ENCODE assay signal across 8 cellular contexts in genomic region chr6:125906158-125906998, GRCh38. TPM values are rescaled to one million over a fixed set of nuclear protein-coding genes. Genes with fewer than 3 reads are reported as not detected.
DNase-seq lines count a peak whose midpoint lies in the region; ATAC-seq, FAIRE-seq and TF ChIP-seq lines count a peak whose summit lies in the region.

No MANE protein-coding gene starts in this region.

- POLR2A ChIA-PET in AG04450 (lab: Yijun Ruan, JAX), result no interaction called here

- peak; percentile 80 for FAIRE-seq in GM19239 (lab: Jason Lieb, UNC)

- no peak overlapping the region for H3K4me3 ChIP-seq in AG04450 (ENCODE audit: low read depth, low read length)

- no peak for ATAC-seq in activated naive CD8-positive, alpha-beta T cell treated with anti-CD3 and anti-CD28 coated beads, Interleukin-2, amount 50 U/mL, for 24 hours
- ATAC-seq in HG02938 (IDR thresholded peaks at IDR 0.05; ENCODE audit: unreplicated experiment), result no peak

- H3K27me3 ChIP-seq in AG04450 (ENCODE audit: control insufficient read depth, insufficient read depth, low read length), result no peaks in the 10 kb centered on the region

- peaks cover 48% of the 10 kb centered on the region for H3K4me1 Mint-ChIP-seq in activated naive CD8-positive, alpha-beta T cell treated with anti-CD3 and anti-CD28 coated beads, Interleukin-2, amount 50 U/mL, for 24 hours

- peaks cover 16% of the 10 kb centered on the region for H3K36me3 Mint-ChIP-seq in activated naive CD8-positive, alpha-beta T cell treated with anti-CD3 and anti-CD28 coated beads, Interleukin-2, amount 50 U/mL, for 24 hours (ENCODE audit: low read depth)

- peak; percentile 69 for TF ChIP-seq CTCF in AG04450 (IDR thresholded peaks at IDR 0.05; ENCODE audit: low read depth, low read length)

- DNase-seq in AG04450 (ENCODE audit: low read depth, low spot score) (no peak), GM19239 (ENCODE audit: insufficient read length, low spot score) (peak; percentile 4), RPMI7951 (ENCODE audit: low read depth) (peak; percentile 44), islet precursor cell (peak; percentile 70), occipital lobe (lab: John Stamatoyannopoulos, UW) (no peak)
- peak; percentile 65 for DNase-seq in activated naive CD8-positive, alpha-beta T cell treated with anti-CD3 and anti-CD28 coated beads, Interleukin-2, amount 50 U/mL, for 24 hours
- DNase-seq in stimulated activated CD8-positive, alpha-beta memory T cell treated with anti-CD3 and anti-CD28 coated beads, Interleukin-7, amount 100 ng/mL, for 24 hours (ENCODE audit: low read depth), result peak; percentile 14

- H3K4me3 Mint-ChIP-seq in activated naive CD8-positive, alpha-beta T cell treated with anti-CD3 and anti-CD28 coated beads, Interleukin-2, amount 50 U/mL, for 24 hours, result no peak overlapping the region

- CTCF ChIA-PET in AG04450 (lab: Charles Lee), result interaction anchor here (0.6 to 2.3 kb wide), 18 partner anchors 9 to 129 kb away, joined by 3 to 14 read pairs (median 5); partner anchors contain the start of genes HINT3 and NCOA7

- no peak overlapping the region for H3K27ac ChIP-seq in AG04450 (ENCODE audit: low read depth, low read length)

- peaks cover 2% of the 10 kb centered on the region; the same call in 1 of the 2 replicates for H3K9me3 ChIP-seq in AG04450 (ENCODE audit: control insufficient read depth, insufficient read depth, low read length)

- H3K27me3 Mint-ChIP-seq in activated naive CD8-positive, alpha-beta T cell treated with anti-CD3 and anti-CD28 coated beads, Interleukin-2, amount 50 U/mL, for 24 hours, result no peaks in the 10 kb centered on the region

- H3K27ac Mint-ChIP-seq in activated naive CD8-positive, alpha-beta T cell treated with anti-CD3 and anti-CD28 coated beads, Interleukin-2, amount 50 U/mL, for 24 hours, result no peak overlapping the region

- no peaks in the 10 kb centered on the region for H3K9me3 Mint-ChIP-seq in activated naive CD8-positive, alpha-beta T cell treated with anti-CD3 and anti-CD28 coated beads, Interleukin-2, amount 50 U/mL, for 24 hours

RNA-seq across cellular contexts. Expression of gene HINT3, which starts 50.2 kb away (rescaled TPM):
- polyA plus RNA-seq in AG04450 (2011; rRNA removed), result 4.0 and 4.5 TPM in 2 replicates
- 1.6 and 2.4 TPM in 2 replicates for polyA minus RNA-seq in AG04450 (2011; rRNA and poly(A)+ RNA removed)
- 16.1 and 17.7 TPM in 2 replicates for total RNA-seq in RPMI7951 (2014; rRNA removed; shearing (Covaris generic))
- total RNA-seq in occipital lobe, result 81.1 TPM

Comparison
In these comparisons a context has a peak if more than half of its experiments do, and no peak if none do; other contexts are left out.
1. DNase-seq: peak in GM19239 (single experiment), RPMI7951 (single experiment), activated naive CD8-positive, alpha-beta T cell treated with anti-CD3 and anti-CD28 coated beads, Interleukin-2, amount 50 U/mL, for 24 hours (single experiment), islet precursor cell (single experiment) and stimulated activated CD8-positive, alpha-beta memory T cell treated with anti-CD3 and anti-CD28 coated beads, Interleukin-7, amount 100 ng/mL, for 24 hours (single experiment); none in AG04450 (single experiment) and occipital lobe (single experiment).